Comparison of ENCODE assay signal across 26 cellular contexts in genomic region chr18:76336241-76336640, GRCh38.
"Had no signal": no experiment of that assay in that cellular context is flagged by ENCODE, and none has a peak within 500 bp of the region (broad histone marks: within the 10 kb centered on the region; RNA-seq: fewer than 3 reads in every experiment).

No MANE protein-coding gene starts in this region.

- H3K27ac Mint-ChIP-seq: activated naive CD8-positive, alpha-beta T cell; dendritic cell treated with granulocyte-macrophage colony-stimulating factor and Interleukin-4, amounts not matched to agents 40 ng/mL and 50 ng/mL, for 4 days; naive thymus-derived CD4-positive, alpha-beta T cell; stimulated activated memory B cell treated with anti-CD40 and anti-IgM and Interleukin-4, amounts not matched to agents 10 μg/mL and 1 μg/mL and 100 μg/mL, for 72 hours had no signal

- H3K4me3 ChIP-seq: adrenal gland, ascending aorta, esophagus muscularis mucosa, left ventricle myocardium inferior, right lobe of liver, smooth muscle cell, stomach, suprapubic skin, tibial nerve had no signal

- H3K9me3 ChIP-seq: adrenal gland had no signal

- H3K4me3 Mint-ChIP-seq: activated naive CD8-positive, alpha-beta T cell; dendritic cell treated with granulocyte-macrophage colony-stimulating factor and Interleukin-4, amounts not matched to agents 40 ng/mL and 50 ng/mL, for 4 days; naive thymus-derived CD4-positive, alpha-beta T cell; neural crest cell; stimulated activated memory B cell treated with anti-CD40 and anti-IgM and Interleukin-4, amounts not matched to agents 10 μg/mL and 1 μg/mL and 100 μg/mL, for 72 hours had no signal

- H3K36me3 Mint-ChIP-seq: stimulated activated memory B cell treated with anti-CD40 and anti-IgM and Interleukin-4, amounts not matched to agents 10 μg/mL and 1 μg/mL and 100 μg/mL, for 72 hours had no signal

- H3K4me1 ChIP-seq: adrenal gland, ascending aorta, esophagus muscularis mucosa, left ventricle myocardium inferior, right lobe of liver, stomach, suprapubic skin, tibial nerve had no signal

- ATAC-seq: naive thymus-derived CD4-positive, alpha-beta T cell; stimulated activated memory B cell treated with anti-CD40 and anti-IgM and Interleukin-4, amounts not matched to agents 10 μg/mL and 1 μg/mL and 100 μg/mL, for 72 hours had no signal

- H3K27me3 Mint-ChIP-seq: activated naive CD8-positive, alpha-beta T cell; dendritic cell treated with granulocyte-macrophage colony-stimulating factor and Interleukin-4, amounts not matched to agents 40 ng/mL and 50 ng/mL, for 4 days; stimulated activated memory B cell treated with anti-CD40 and anti-IgM and Interleukin-4, amounts not matched to agents 10 μg/mL and 1 μg/mL and 100 μg/mL, for 72 hours had no signal

- H3K9me3 Mint-ChIP-seq: dendritic cell treated with granulocyte-macrophage colony-stimulating factor and Interleukin-4, amounts not matched to agents 40 ng/mL and 50 ng/mL, for 4 days had no signal

- H3K27me3 ChIP-seq: adrenal gland, ascending aorta, brain microvascular endothelial cell, esophagus muscularis mucosa, right lobe of liver, stomach, suprapubic skin, tibial nerve had no signal

- H3K27ac ChIP-seq: adrenal gland, ascending aorta, brain microvascular endothelial cell, esophagus muscularis mucosa, left ventricle myocardium inferior, right lobe of liver, stomach, suprapubic skin, tibial nerve had no signal

- H3K4me1 Mint-ChIP-seq: naive thymus-derived CD4-positive, alpha-beta T cell; neural crest cell; stimulated activated memory B cell treated with anti-CD40 and anti-IgM and Interleukin-4, amounts not matched to agents 10 μg/mL and 1 μg/mL and 100 μg/mL, for 72 hours had no signal

- DNase-seq: activated CD4-positive, alpha-beta T cell treated with anti-CD3 and anti-CD28 coated beads for 1 hour; activated CD4-positive, alpha-beta T cell treated with anti-CD3 and anti-CD28 coated beads, Interleukin-2, amount 50 U/mL, for 1 hour; activated gamma-delta T cell treated with Interleukin-2 at 50 U/mL for 16 hours; activated T-cell treated with anti-CD3 and anti-CD28 coated beads, Interleukin-2, amount 50 U/mL, for 1 hour; adrenal gland; brain microvascular endothelial cell; caudate nucleus; effector CD8-positive, alpha-beta T cell; glutamatergic neuron; hippocampal formation; left ventricle myocardium inferior; naive thymus-derived CD4-positive, alpha-beta T cell; occipital lobe; posterior cingulate gyrus; right lobe of liver; stimulated activated CD4-positive, alpha-beta T cell treated with anti-CD3 and anti-CD28 coated beads, Interleukin-15, amount 100 ng/mL, for 24 hours; stomach had no signal

- H3K36me3 ChIP-seq: adrenal gland, ascending aorta, brain microvascular endothelial cell, esophagus muscularis mucosa, left ventricle myocardium inferior, right lobe of liver, suprapubic skin had no signal
